In the genomic region with DNA sequence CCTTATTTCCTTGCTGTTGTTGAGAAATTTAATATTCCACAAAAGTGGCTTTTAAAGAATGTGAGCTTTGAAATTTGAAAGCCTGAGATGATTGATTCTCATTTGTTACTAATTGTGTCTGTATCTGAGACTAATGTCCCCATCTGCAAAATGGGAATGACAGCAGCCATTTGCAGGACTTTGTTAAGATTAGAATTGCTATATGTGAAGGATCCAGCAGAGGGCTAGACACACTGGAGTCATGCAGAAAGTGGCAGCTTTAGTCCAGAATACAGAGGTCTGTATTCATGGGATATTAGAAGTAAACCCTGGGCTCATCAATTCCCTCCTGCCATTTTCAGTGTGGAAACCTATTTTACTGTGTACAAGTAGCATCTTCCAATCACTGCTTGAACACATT, we compare ENCODE assay signal across 10 cellular contexts.
DNase-seq lines count a peak whose midpoint lies in the region; ATAC-seq and TF ChIP-seq lines count a peak whose summit lies in the region.
"Had no signal": no experiment of that assay in that cellular context is flagged by ENCODE, and none has a peak within 500 bp of the region (broad histone marks: within the 10 kb centered on the region; RNA-seq: fewer than 3 reads in every experiment).

No MANE protein-coding gene starts in this region.

- H3K9me3 ChIP-seq in body of pancreas, result no peaks in the 10 kb centered on the region
- H3K9me3 ChIP-seq: vagina had no signal

- H3K27ac Mint-ChIP-seq in stimulated activated naive CD8-positive, alpha-beta T cell treated with anti-CD3 and anti-CD28 coated beads, Interleukin-15, amount 100 ng/mL, for 72 hours, result no peak overlapping the region
- H3K27ac Mint-ChIP-seq: T-helper 1 cell treated with Interleukin-12 subunit alpha and Interleukin-12 subunit beta and Interleukin-4 antibody, amounts not matched to agents 30 μg/mL and 1 μg/mL, for 36 hours had no signal

- no peaks in the 10 kb centered on the region for H3K36me3 ChIP-seq in body of pancreas (replicated peaks in 1 of 2; ENCODE audit: insufficient read depth in 1 of 2, low read depth in 2 of 2)
- H3K36me3 ChIP-seq: vagina had no signal

- no peaks in the 10 kb centered on the region for H3K27me3 ChIP-seq in body of pancreas
- H3K27me3 ChIP-seq: vagina had no signal

- TF ChIP-seq CTCF in C4-2B (conservative IDR thresholded peaks at IDR 0.05) (peak; percentile 66), body of pancreas (IDR thresholded peaks at IDR 0.05) (peak in 4 of 7 experiments; percentile 7 to 24 (median 18))

- intact Hi-C loops in body of pancreas (cut with DNase I), result no loop called here

- no peak overlapping the region for H3K4me3 ChIP-seq in body of pancreas
- H3K4me3 ChIP-seq: vagina had no signal

- no peak for TF ChIP-seq POLR2A in body of pancreas (IDR thresholded peaks at IDR 0.05)

- H3K27me3 Mint-ChIP-seq in stimulated activated naive CD8-positive, alpha-beta T cell treated with anti-CD3 and anti-CD28 coated beads, Interleukin-15, amount 100 ng/mL, for 72 hours, result peaks cover 7% of the 10 kb centered on the region

- no peak overlapping the region for H3K4me3 Mint-ChIP-seq in stimulated activated naive CD8-positive, alpha-beta T cell treated with anti-CD3 and anti-CD28 coated beads, Interleukin-15, amount 100 ng/mL, for 72 hours
- H3K4me3 Mint-ChIP-seq: T-helper 1 cell treated with Interleukin-12 subunit alpha and Interleukin-12 subunit beta and Interleukin-4 antibody, amounts not matched to agents 30 μg/mL and 1 μg/mL, for 36 hours had no signal

- DNase-seq in body of pancreas (no peak), NCI-H2081 treated with DMSO at 0.1 percent for 48 hours (lab: John Stamatoyannopoulos, UW) (no peak), NCI-H1048 (lab: John Stamatoyannopoulos, UW) (no peak), HPDE6-E6E7 (ENCODE audit: extremely low spot score) (no peak)
- DNase-seq in stimulated activated naive CD8-positive, alpha-beta T cell treated with anti-CD3 and anti-CD28 coated beads, Interleukin-15, amount 100 ng/mL, for 72 hours, result no peak

- no peaks in the 10 kb centered on the region for H3K4me1 ChIP-seq in body of pancreas
- H3K4me1 ChIP-seq: vagina had no signal

- H3K4me1 Mint-ChIP-seq in stimulated activated naive CD8-positive, alpha-beta T cell treated with anti-CD3 and anti-CD28 coated beads, Interleukin-15, amount 100 ng/mL, for 72 hours, result no peaks in the 10 kb centered on the region

- ATAC-seq in GM19035 (IDR thresholded peaks at IDR 0.05; ENCODE audit: unreplicated experiment) (peak; percentile 70), HG03575 (IDR thresholded peaks at IDR 0.05; ENCODE audit: extremely low read depth, insufficient number of reproducible peaks, low FRiP score, unreplicated experiment) (peak; percentile 83), body of pancreas (no peak)
- no peak for ATAC-seq in stimulated activated naive CD8-positive, alpha-beta T cell treated with anti-CD3 and anti-CD28 coated beads, Interleukin-15, amount 100 ng/mL, for 72 hours

- H3K27ac ChIP-seq in C4-2B, result no peak overlapping the region
- H3K27ac ChIP-seq in body of pancreas, result no peak overlapping the region
- H3K27ac ChIP-seq: vagina had no signal

- H3K9me3 Mint-ChIP-seq in stimulated activated naive CD8-positive, alpha-beta T cell treated with anti-CD3 and anti-CD28 coated beads, Interleukin-15, amount 100 ng/mL, for 72 hours, result no peaks in the 10 kb centered on the region
- H3K9me3 Mint-ChIP-seq: T-helper 1 cell treated with Interleukin-12 subunit alpha and Interleukin-12 subunit beta and Interleukin-4 antibody, amounts not matched to agents 30 μg/mL and 1 μg/mL, for 36 hours had no signal

Comparison
In these comparisons a context has a peak if more than half of its experiments do, and no peak if none do; other contexts are left out.
1. ATAC-seq: peak in GM19035 (single experiment) and HG03575 (single experiment); none in body of pancreas (single experiment) and stimulated activated naive CD8-positive, alpha-beta T cell treated with anti-CD3 and anti-CD28 coated beads, Interleukin-15, amount 100 ng/mL, for 72 hours (single experiment).